ENCODE assay signal across 23 cellular contexts in genomic region chr1:159207080-159207479, GRCh38. TPM values are rescaled to one million over a fixed set of nuclear protein-coding genes. Genes with fewer than 3 reads are reported as not detected.
DNase-seq lines count a peak whose midpoint lies in the region; ATAC-seq, FAIRE-seq and TF ChIP-seq lines count a peak whose summit lies in the region.
"Had no signal": no experiment of that assay in that cellular context is flagged by ENCODE, and none has a peak within 500 bp of the region (broad histone marks: within the 10 kb centered on the region; RNA-seq: fewer than 3 reads in every experiment).

No MANE protein-coding gene starts in this region.

- no peaks in the 10 kb centered on the region for H3K9me3 ChIP-seq in lower lobe of right lung
- H3K9me3 ChIP-seq: BE2C, HAP-1, Peyer's patch had no signal

- H3K4me1 ChIP-seq in lower lobe of right lung: peaks cover 7% of the 10 kb centered on the region
- H3K4me1 ChIP-seq: BE2C, HAP-1, Peyer's patch had no signal

- H3K9me3 Mint-ChIP-seq in brain: no peaks in the 10 kb centered on the region
- peaks cover 0 to 2% (median 0%) of the 10 kb centered on the region in 7 donors for H3K9me3 Mint-ChIP-seq in CD14-positive monocyte
- H3K9me3 Mint-ChIP-seq: HFFc6 had no signal

- H3K36me3 Mint-ChIP-seq in brain (no peaks in the 10 kb centered on the region), CD14-positive monocyte (no peaks in the 10 kb centered on the region)

- no peak for FAIRE-seq in D721Med (lab: Jason Lieb, UNC)

- H3K4me1 Mint-ChIP-seq in brain: peaks cover 78% of the 10 kb centered on the region
- H3K4me1 Mint-ChIP-seq in CD14-positive monocyte: peaks cover 26% of the 10 kb centered on the region

- no peaks in the 10 kb centered on the region for H3K36me3 ChIP-seq in lower lobe of right lung
- H3K36me3 ChIP-seq: BE2C, HAP-1, Peyer's patch had no signal

- peaks cover 21% of the 10 kb centered on the region for H3K27me3 ChIP-seq in lower lobe of right lung (ENCODE audit: low read depth)
- H3K27me3 ChIP-seq: BE2C, Peyer's patch had no signal

- DNase-seq in GM12865 (ENCODE audit: low read depth) (peak; percentile 14), lower lobe of right lung (no peak), dermis blood vessel endothelial cell (no peak), LoVo (ENCODE audit: low spot score) (no peak), D721Med (ENCODE audit: insufficient read length, low spot score) (no peak), CD14-positive monocyte (ENCODE audit: low spot score) (no peak)
- DNase-seq: BE2C, GOT3, HFFc6, KBM-7, MM.1S, NCI-H1417 treated with DMSO at 0.1 percent for 48 hours, NCI-H1694 treated with DMSO at 0.1 percent for 48 hours, NCI-H2081, NCI-H526 treated with DMSO at 0.1 percent for 48 hours, Peyer's patch, SHP77 treated with DMSO at 0.1 percent for 48 hours had no signal

- peaks cover 19% of the 10 kb centered on the region for H3K27me3 Mint-ChIP-seq in brain
- peaks cover 10 to 29% (median 18%) of the 10 kb centered on the region in 3 donors for H3K27me3 Mint-ChIP-seq in CD14-positive monocyte (ENCODE audit: low read depth in 3 of 3)

- H3K4me3 Mint-ChIP-seq in brain (peak overlapping the region in 1 of 5 experiments; percentile 78), CD14-positive monocyte (no peak overlapping the region)
- H3K4me3 Mint-ChIP-seq: HFFc6 had no signal

- intact Hi-C loops in lower lobe of right lung (cut with DNase I) (no loop called here), CD14-positive monocyte (cut with micrococcal nuclease) (no loop called here)

- no peak overlapping the region for H3K27ac ChIP-seq in lower lobe of right lung
- H3K27ac ChIP-seq: Peyer's patch had no signal

- peak overlapping the region in 4 of 5 experiments; percentile 30 to 92 (median 53) for H3K27ac Mint-ChIP-seq in brain
- H3K27ac Mint-ChIP-seq in CD14-positive monocyte: no peak overlapping the region
- H3K27ac Mint-ChIP-seq: HFFc6 had no signal

- TF ChIP-seq CTCF in GM12865 (IDR thresholded peaks at IDR 0.05; ENCODE audit: insufficient read depth, low read depth, low read length, missing control alignments) (no peak), brain (conservative IDR thresholded peaks at IDR 0.05) (no peak), lower lobe of right lung (IDR thresholded peaks at IDR 0.05) (no peak), D721Med (IDR thresholded peaks at IDR 0.05; ENCODE audit: insufficient read depth, missing control alignments) (no peak), CD14-positive monocyte (IDR thresholded peaks at IDR 0.05) (no peak)

- H3K4me3 ChIP-seq in GM12865 (ENCODE audit: low read depth, low read length) (no peak overlapping the region), lower lobe of right lung (peak overlapping the region; percentile 32)
- H3K4me3 ChIP-seq: HAP-1, Peyer's patch had no signal

- ATAC-seq in GM18868 (IDR thresholded peaks at IDR 0.05; ENCODE audit: unreplicated experiment) (peak; percentile 27), lower lobe of right lung (no peak)

RNA-seq across cellular contexts. Expression of gene ACKR1, which starts 2.4 kb away (rescaled TPM):
- polyA plus RNA-seq in brain (ENCODE audit: insufficient read depth, low read depth, low replicate concordance) (10.7 TPM), CD14-positive monocyte (under 1 TPM in 1 of 2 donors, not detected in 1; 0.14 TPM)
- total RNA-seq in lower lobe of right lung (30.4 TPM), dermis blood vessel endothelial cell (0.17 TPM in 1 of 2 replicates, not detected in the other)
- total RNA-seq: HFFc6, LHCN-M2, NCI-H460, OCI-LY7 had no signal

RNA-seq across cellular contexts. Expression of gene CADM3, which starts 35.7 kb away (rescaled TPM):
- polyA plus RNA-seq in brain (ENCODE audit: insufficient read depth, low read depth, low replicate concordance) (86.2 TPM), CD14-positive monocyte (not detected)
- total RNA-seq in lower lobe of right lung (8.8 TPM), dermis blood vessel endothelial cell (under 0.01 and 0.09 TPM in 2 replicates)
- total RNA-seq: NCI-H460, OCI-LY7 had no signal

Comparison
In these comparisons a context has a peak if more than half of its experiments do, and no peak if none do; other contexts are left out.
1. H3K27ac Mint-ChIP-seq: peak in brain (4 of 5); none in CD14-positive monocyte (0 of 7).
2. RNA of gene ACKR1, which starts 2.4 kb away (total RNA-seq): 30.4 TPM in lower lobe of right lung (single experiment); 0.17 TPM in dermis blood vessel endothelial cell; every median in the first group is over 10 times any median in the second.